In genomic region chr4:169657470-169658107, GRCh38 we compare ENCODE assay signal across 20 cellular contexts. TPM values are rescaled to one million over a fixed set of nuclear protein-coding genes. Genes with fewer than 3 reads are reported as not detected.
A peak's percentile ranks its signal among the peaks of the same experiment; 100 is the strongest.
DNase-seq lines count a peak whose midpoint lies in the region; ATAC-seq and TF ChIP-seq lines count a peak whose summit lies in the region.
"Had no signal": no experiment of that assay in that cellular context is flagged by ENCODE, and none has a peak within 500 bp of the region (broad histone marks: within the 10 kb centered on the region; RNA-seq: fewer than 3 reads in every experiment).

No MANE protein-coding gene starts in this region.

- H3K27me3 Mint-ChIP-seq in CD14-positive monocyte (ENCODE audit: low read depth in 3 of 3) (no peaks in the 10 kb centered on the region), HFFc6 (ENCODE audit: insufficient read depth) (no peaks in the 10 kb centered on the region), brain (peaks cover 4% of the 10 kb centered on the region), naive B cell (no peaks in the 10 kb centered on the region), natural killer cell (ENCODE audit: low read depth in 2 of 2) (no peaks in the 10 kb centered on the region)
- H3K27me3 Mint-ChIP-seq: B cell; central memory CD8-positive, alpha-beta T cell; stimulated activated naive CD8-positive, alpha-beta T cell treated with anti-CD3 and anti-CD28 coated beads, Interleukin-15, amount 100 ng/mL, for 72 hours had no signal

- H3K36me3 Mint-ChIP-seq in CD14-positive monocyte (peaks cover 10 to 12% of the 10 kb centered on the region in 2 donors), HFFc6 (ENCODE audit: low read depth) (0 out of 2 replicates have a peak, but pooled peaks cover 4% of the 10 kb centered on the region), brain (peaks cover 22% of the 10 kb centered on the region), naive B cell (peaks cover 0 to 8% of the 10 kb centered on the region in 2 donors), natural killer cell (no peaks in the 10 kb centered on the region)

- no peak overlapping the region for H3K4me3 Mint-ChIP-seq in CD14-positive monocyte
- H3K4me3 Mint-ChIP-seq in HFFc6 = no peak overlapping the region
- peak overlapping the region in 1 of 5 experiments; percentile 2 for H3K4me3 Mint-ChIP-seq in brain
- no peak overlapping the region for H3K4me3 Mint-ChIP-seq in naive B cell
- H3K4me3 Mint-ChIP-seq in natural killer cell = no peak overlapping the region
- H3K4me3 Mint-ChIP-seq: B cell; central memory CD8-positive, alpha-beta T cell; H9; stimulated activated naive CD8-positive, alpha-beta T cell treated with anti-CD3 and anti-CD28 coated beads, Interleukin-15, amount 100 ng/mL, for 72 hours had no signal

- TF ChIP-seq CTCF in CD14-positive monocyte (IDR thresholded peaks at IDR 0.05) (no peak), HFFc6 (IDR thresholded peaks at IDR 0.05) (no peak), brain (conservative IDR thresholded peaks at IDR 0.05) (no peak), natural killer cell (IDR thresholded peaks at IDR 0.05) (no peak)

- H3K9me3 Mint-ChIP-seq in CD14-positive monocyte (peaks cover 0 to 3% (median 0%) of the 10 kb centered on the region in 7 donors), HFFc6 (no peaks in the 10 kb centered on the region), brain (no peaks in the 10 kb centered on the region), naive B cell (no peaks in the 10 kb centered on the region), natural killer cell (no peaks in the 10 kb centered on the region)
- H3K9me3 Mint-ChIP-seq: central memory CD8-positive, alpha-beta T cell; H9; stimulated activated naive CD8-positive, alpha-beta T cell treated with anti-CD3 and anti-CD28 coated beads, Interleukin-15, amount 100 ng/mL, for 72 hours had no signal

- DNase-seq in CD14-positive monocyte (ENCODE audit: low spot score) = no peak
- no peak for DNase-seq in HFFc6
- no peak for DNase-seq in naive B cell
- no peak for DNase-seq in NCI-H2227 (lab: John Stamatoyannopoulos, UW; ENCODE audit: unreplicated experiment)
- no peak for DNase-seq in natural killer cell
- DNase-seq: activated CD8-positive, alpha-beta memory T cell treated with anti-CD3 and anti-CD28 coated beads, Interleukin-2, amount 50 U/mL, for 48 hours; activated gamma-delta T cell; anterior cingulate cortex; COR-L47; H9; NCI-H146; NCI-H2171 treated with DMSO at 0.1 percent for 48 hours; spleen; stimulated activated CD4-positive, alpha-beta T cell treated with anti-CD3 and anti-CD28 coated beads, Interleukin-4, amount 100 ng/mL, for 4 hours; stimulated activated naive CD8-positive, alpha-beta T cell treated with anti-CD3 and anti-CD28 coated beads, Interleukin-15, amount 100 ng/mL, for 72 hours; WERI-Rb-1 had no signal

- H3K4me1 Mint-ChIP-seq in CD14-positive monocyte = peaks cover 29% of the 10 kb centered on the region
- H3K4me1 Mint-ChIP-seq in HFFc6 (ENCODE audit: low read depth) = peaks cover 40% of the 10 kb centered on the region
- peaks cover 37% of the 10 kb centered on the region for H3K4me1 Mint-ChIP-seq in brain
- H3K4me1 Mint-ChIP-seq in naive B cell = peaks cover 8 to 13% (median 13%) of the 10 kb centered on the region in 3 donors
- peaks cover 24 to 32% of the 10 kb centered on the region in 2 donors for H3K4me1 Mint-ChIP-seq in natural killer cell

- intact Hi-C loops in CD14-positive monocyte (cut with micrococcal nuclease) = loop anchor here (5.0 kb wide), 2 partner anchors 35 to 45 kb away; partner anchors contain the start of genes CLCN3 (in 1 of the 2) and NEK1 (in 1 of the 2)
- intact Hi-C loops in natural killer cell (cut with micrococcal nuclease) = no loop called here

- ATAC-seq in naive B cell (ENCODE audit: low read depth in 2 of 2) = no peak
- ATAC-seq in natural killer cell = no peak
- no peak for ATAC-seq in GM18870 (IDR thresholded peaks at IDR 0.05; ENCODE audit: unreplicated experiment)
- ATAC-seq: stimulated activated naive CD8-positive, alpha-beta T cell treated with anti-CD3 and anti-CD28 coated beads, Interleukin-15, amount 100 ng/mL, for 72 hours had no signal

- peak overlapping the region in 6 of 7 donors; percentile 3 to 85 (median 50) for H3K27ac Mint-ChIP-seq in CD14-positive monocyte
- H3K27ac Mint-ChIP-seq in HFFc6 = peak overlapping the region; percentile 23; the same call in 1 of the 2 replicates
- peak overlapping the region in 3 of 5 experiments; percentile 2 to 100 (median 25) for H3K27ac Mint-ChIP-seq in brain
- H3K27ac Mint-ChIP-seq in naive B cell = peak overlapping the region in 4 of 6 donors; percentile 30 to 64 (median 45)
- peak overlapping the region in 1 of 2 donors; percentile 4 for H3K27ac Mint-ChIP-seq in natural killer cell
- H3K27ac Mint-ChIP-seq: B cell; stimulated activated naive CD8-positive, alpha-beta T cell treated with anti-CD3 and anti-CD28 coated beads, Interleukin-15, amount 100 ng/mL, for 72 hours had no signal

RNA-seq across cellular contexts. Expression of gene CLCN3, which starts 37.2 kb away (rescaled TPM):
- polyA plus RNA-seq in CD14-positive monocyte = 1 to 10 TPM; 5.4 to 7.8 TPM
- 10 to 100 TPM; 32.9 to 39.5 (median 35.0) TPM for total RNA-seq in HFFc6 (2021; fragmentation: NEBNext Ultra II Directional; extraction: Animal tissue kit (Norgen Biotek cat#: 25700))
- polyA plus RNA-seq in brain (ENCODE audit: insufficient read depth, low read depth, low replicate concordance) = 18.6 TPM
- 10 to 100 TPM in 3 of 6 donors, 1 to 10 TPM in 3; 6.4 to 12.3 (median 10.0) TPM for polyA plus RNA-seq in naive B cell (ENCODE audit: low read depth in 6 of 6)
- 10 to 100 TPM; 20.7 to 26.0 (median 21.0) TPM for total RNA-seq in natural killer cell

RNA-seq across cellular contexts. Expression of gene NEK1, which starts 45.2 kb away (rescaled TPM):
- polyA plus RNA-seq in CD14-positive monocyte (1 to 10 TPM; 2.7 to 5.5 TPM), brain (ENCODE audit: insufficient read depth, low read depth, low replicate concordance) (1.5 TPM), naive B cell (ENCODE audit: low read depth in 6 of 6) (10 to 100 TPM in 5 of 6 donors, 1 to 10 TPM in 1; 10.0 to 15.4 (median 13.0) TPM)
- total RNA-seq in HFFc6 (2021; fragmentation: NEBNext Ultra II Directional; extraction: Animal tissue kit (Norgen Biotek cat#: 25700)) = 10 to 100 TPM in 3 of 6 experiments, 1 to 10 TPM in 3; 9.4 to 11.1 (median 10.0) TPM
- 10 to 100 TPM; 16.4 to 24.9 (median 19.0) TPM for total RNA-seq in natural killer cell
